ENCODE assay signal across 11 cellular contexts in genomic region chr19:56594446-56594782, GRCh38. TPM values are rescaled to one million over a fixed set of nuclear protein-coding genes. Genes with fewer than 3 reads are reported as not detected.
DNase-seq lines count a peak whose midpoint lies in the region; ATAC-seq and TF ChIP-seq lines count a peak whose summit lies in the region.
"Had no signal": no experiment of that assay in that cellular context is flagged by ENCODE, and none has a peak within 500 bp of the region (broad histone marks: within the 10 kb centered on the region; RNA-seq: fewer than 3 reads in every experiment).

No MANE protein-coding gene starts in this region.

- POLR2A ChIA-PET in naive thymus-derived CD8-positive, alpha-beta T cell (lab: Charles Lee): interaction anchor here (1.5 kb wide), 1 partner anchor 28 kb away, joined by 3 read pairs; no protein-coding TSS in a partner anchor

- TF ChIP-seq POLR2A in breast epithelium (IDR thresholded peaks at IDR 0.05): no peak

- H3K4me1 Mint-ChIP-seq in naive thymus-derived CD8-positive, alpha-beta T cell: peaks cover 16 to 25% (median 24%) of the 10 kb centered on the region in 4 donors

- peak overlapping the region; percentile 34 to 90 (median 70) for H3K27ac Mint-ChIP-seq in naive thymus-derived CD8-positive, alpha-beta T cell

- DNase-seq in breast epithelium (ENCODE audit: low spot score in 2 of 2) (no peak), pons (ENCODE audit: low spot score) (no peak), NCI-H1048 (lab: John Stamatoyannopoulos, UW) (no peak), NCI-H1436 (lab: John Stamatoyannopoulos, UW) (no peak)
- no peak for DNase-seq in naive thymus-derived CD8-positive, alpha-beta T cell
- DNase-seq: SIG-M5 had no signal

- intact Hi-C loops in breast epithelium (cut with DNase I; ENCODE audit: low total_unique reads): no loop called here

- peak overlapping the region; percentile 81 to 99 (median 95) for H3K4me3 Mint-ChIP-seq in naive thymus-derived CD8-positive, alpha-beta T cell

- no peaks in the 10 kb centered on the region for H3K27me3 ChIP-seq in ACC112 (ENCODE audit: insufficient read depth, low read length)
- no peaks in the 10 kb centered on the region for H3K27me3 ChIP-seq in HUES48 (ENCODE audit: control insufficient read depth, insufficient read depth, low read length)
- H3K27me3 ChIP-seq in breast epithelium: no peaks in the 10 kb centered on the region
- H3K27me3 ChIP-seq: pancreas had no signal

- H3K27me3 Mint-ChIP-seq in naive thymus-derived CD8-positive, alpha-beta T cell: no peaks in the 10 kb centered on the region

- no peak for ATAC-seq in naive thymus-derived CD8-positive, alpha-beta T cell
- ATAC-seq in GM21515 (IDR thresholded peaks at IDR 0.05; ENCODE audit: unreplicated experiment): no peak

- H3K36me3 ChIP-seq in ACC112 (ENCODE audit: insufficient read depth, low read length) (0 out of 2 replicates have a peak, but pooled peaks cover 5% of the 10 kb centered on the region), HUES48 (ENCODE audit: control insufficient read depth, insufficient read depth, low read length) (peaks cover 4% of the 10 kb centered on the region; the same call in 1 of the 2 replicates), breast epithelium (no peaks in the 10 kb centered on the region)
- H3K36me3 ChIP-seq: pancreas had no signal

- no peak overlapping the region for H3K27ac ChIP-seq in ACC112 (ENCODE audit: low read depth, low read length)
- no peak overlapping the region for H3K27ac ChIP-seq in HUES48 (ENCODE audit: low read depth, low read length)
- H3K27ac ChIP-seq in breast epithelium: peak overlapping the region in 1 of 2 donors; percentile 48
- H3K27ac ChIP-seq: pancreas had no signal

- no peaks in the 10 kb centered on the region for H3K4me1 ChIP-seq in ACC112 (ENCODE audit: control insufficient read depth, insufficient read depth, low read length, unreplicated experiment)
- no peaks in the 10 kb centered on the region for H3K4me1 ChIP-seq in HUES48 (ENCODE audit: control insufficient read depth, insufficient read depth, low read length)
- H3K4me1 ChIP-seq in breast epithelium: peaks cover 0 to 6% of the 10 kb centered on the region in 2 donors
- H3K4me1 ChIP-seq: pancreas had no signal

- peaks cover 38% of the 10 kb centered on the region for H3K9me3 ChIP-seq in HUES48 (ENCODE audit: control insufficient read depth, insufficient read depth, low read length)
- peaks cover 0 to 18% of the 10 kb centered on the region in 2 donors for H3K9me3 ChIP-seq in breast epithelium
- H3K9me3 ChIP-seq: pancreas had no signal

- no peak overlapping the region for H2AFZ ChIP-seq in ACC112 (ENCODE audit: low read length, unreplicated experiment)

- no peak overlapping the region for H3K9ac ChIP-seq in HUES48 (ENCODE audit: low read depth, low read length)

- H3K79me2 ChIP-seq in ACC112 (ENCODE audit: control insufficient read depth, insufficient read depth, low read length, unreplicated experiment): peaks cover 23% of the 10 kb centered on the region

- H3K4me3 ChIP-seq in ACC112 (ENCODE audit: low read depth, low read length) (peak overlapping the region; percentile 89), HUES48 (ENCODE audit: low read depth, low read length) (peak overlapping the region; percentile 93; the same call in 1 of the 2 replicates), breast epithelium (peak overlapping the region; percentile 87 to 98 (median 93))

- no peak for TF ChIP-seq CTCF in breast epithelium (IDR thresholded peaks at IDR 0.05)

- H3K9me3 Mint-ChIP-seq in naive thymus-derived CD8-positive, alpha-beta T cell: peaks cover 6 to 61% (median 41%) of the 10 kb centered on the region in 9 donors

- H3K36me3 Mint-ChIP-seq in naive thymus-derived CD8-positive, alpha-beta T cell: peaks cover 20 to 36% (median 35%) of the 10 kb centered on the region in 3 donors

RNA-seq across cellular contexts. Expression of gene ZNF71, which starts 0.7 kb away (rescaled TPM):
- total RNA-seq in breast epithelium: 1 to 10 TPM; 5.4 to 9.8 (median 8.9) TPM
- 1 to 10 TPM; 7.9 to 9.3 TPM for total RNA-seq in naive thymus-derived CD8-positive, alpha-beta T cell
- polyA plus RNA-seq in naive thymus-derived CD8-positive, alpha-beta T cell: 1 to 10 TPM; 6.3 to 9.8 (median 6.9) TPM

RNA-seq across cellular contexts. Expression of gene ZNF470, which starts 27.1 kb away (rescaled TPM):
- total RNA-seq in breast epithelium: 1 to 10 TPM; 2.9 to 4.1 (median 3.4) TPM
- total RNA-seq in naive thymus-derived CD8-positive, alpha-beta T cell: 1 to 10 TPM; 8.5 to 9.0 TPM
- 1 to 10 TPM; 1.7 to 3.4 (median 1.8) TPM for polyA plus RNA-seq in naive thymus-derived CD8-positive, alpha-beta T cell

RNA-seq across cellular contexts. Expression of gene SMIM17, which starts 48.5 kb away (rescaled TPM):
- total RNA-seq in breast epithelium: under 1 TPM in 1 of 3 donors, not detected in 2; 0.33 TPM
- total RNA-seq in naive thymus-derived CD8-positive, alpha-beta T cell: not detected
- under 1 TPM in 1 of 3 donors, not detected in 2; 0.21 TPM for polyA plus RNA-seq in naive thymus-derived CD8-positive, alpha-beta T cell
- total RNA-seq: ureter had no signal

RNA-seq across cellular contexts. Expression of gene ZFP28, which starts 55.7 kb away (rescaled TPM):
- total RNA-seq in breast epithelium: 10 to 100 TPM; 12.3 to 13.0 (median 12.5) TPM
- 10 to 100 TPM; 11.7 to 13.3 TPM for total RNA-seq in naive thymus-derived CD8-positive, alpha-beta T cell
- polyA plus RNA-seq in naive thymus-derived CD8-positive, alpha-beta T cell: 1 to 10 TPM in 2 of 3 donors, under 1 TPM in 1; 0.93 to 2.8 (median 1.7) TPM
